In the genomic region with DNA sequence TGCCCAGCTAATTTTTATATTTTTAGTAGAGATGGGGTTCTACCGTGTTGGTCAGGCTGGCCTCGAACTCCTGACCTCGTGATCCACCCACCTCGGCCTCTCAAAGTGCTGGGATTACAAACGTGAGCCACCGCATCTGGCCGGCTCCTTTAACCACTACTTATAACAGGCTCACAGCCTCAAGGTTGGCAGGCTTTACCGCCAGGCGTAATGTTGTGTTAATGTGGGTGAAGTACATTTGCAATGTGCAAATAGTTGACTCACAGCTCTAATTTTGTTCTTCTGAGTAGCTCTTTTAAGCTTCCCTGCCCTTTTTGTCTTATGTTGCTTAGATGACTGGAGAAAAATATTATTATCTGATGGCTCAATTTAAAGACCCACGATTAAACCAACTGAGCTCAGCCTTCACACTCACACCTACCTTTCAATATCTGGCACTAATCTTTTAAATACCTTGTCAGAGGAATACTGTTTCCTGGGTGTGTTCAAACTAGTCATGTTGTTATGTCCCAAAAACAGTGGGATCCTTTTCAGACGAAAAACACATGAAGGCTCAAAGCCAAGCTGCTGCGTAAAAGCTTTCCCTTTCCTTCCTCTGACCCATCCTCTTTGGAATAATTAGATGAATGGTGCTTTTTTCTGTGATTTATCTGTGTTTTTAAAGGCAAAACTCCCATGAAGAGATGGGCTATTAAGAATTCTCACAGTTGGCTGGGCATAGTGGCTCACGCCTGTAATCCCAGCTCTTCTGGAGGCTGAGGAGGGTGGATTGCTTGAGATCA, we compare ENCODE assay signal across 1 cellular context.
TF ChIP-seq lines count a peak whose summit lies in the region.

No MANE protein-coding gene starts in this region.

TF ChIP-seq in WTC11, 78 proteins besides CTCF, POLR2A, EP300 and RAD21 (continued from another document):
- TF ChIP-seq AFF4 (CRISPR knock-in tag; IDR thresholded peaks at IDR 0.05; ENCODE audit: borderline replicate concordance) (no peak), CDX4 (CRISPR knock-in tag; IDR thresholded peaks at IDR 0.05; ENCODE audit: borderline replicate concordance) (no peak), USF2 (CRISPR knock-in tag; IDR thresholded peaks at IDR 0.05) (no peak), ZNF232 (CRISPR knock-in tag; IDR thresholded peaks at IDR 0.05) (no peak), FOXP1 (CRISPR knock-in tag; IDR thresholded peaks at IDR 0.05; ENCODE audit: borderline replicate concordance) (no peak), CBFB (CRISPR knock-in tag; IDR thresholded peaks at IDR 0.05; ENCODE audit: low read depth) (no peak), ESRRA (CRISPR knock-in tag; IDR thresholded peaks at IDR 0.05; ENCODE audit: borderline replicate concordance) (no peak)
- TF ChIP-seq, protein P1, sequence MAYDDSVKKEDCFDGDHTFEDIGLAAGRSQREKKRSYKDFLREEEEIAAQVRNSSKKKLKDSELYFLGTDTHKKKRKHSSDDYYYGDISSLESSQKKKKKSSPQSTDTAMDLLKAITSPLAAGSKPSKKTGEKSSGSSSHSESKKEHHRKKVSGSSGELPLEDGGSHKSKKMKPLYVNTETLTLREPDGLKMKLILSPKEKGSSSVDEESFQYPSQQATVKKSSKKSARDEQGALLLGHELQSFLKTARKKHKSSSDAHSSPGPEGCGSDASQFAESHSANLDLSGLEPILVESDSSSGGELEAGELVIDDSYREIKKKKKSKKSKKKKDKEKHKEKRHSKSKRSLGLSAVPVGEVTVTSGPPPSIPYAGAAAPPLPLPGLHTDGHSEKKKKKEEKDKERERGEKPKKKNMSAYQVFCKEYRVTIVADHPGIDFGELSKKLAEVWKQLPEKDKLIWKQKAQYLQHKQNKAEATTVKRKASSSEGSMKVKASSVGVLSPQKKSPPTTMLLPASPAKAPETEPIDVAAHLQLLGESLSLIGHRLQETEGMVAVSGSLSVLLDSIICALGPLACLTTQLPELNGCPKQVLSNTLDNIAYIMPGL (CRISPR knock-in tag; IDR thresholded peaks at IDR 0.05), result no peak
- TF ChIP-seq, protein P2, sequence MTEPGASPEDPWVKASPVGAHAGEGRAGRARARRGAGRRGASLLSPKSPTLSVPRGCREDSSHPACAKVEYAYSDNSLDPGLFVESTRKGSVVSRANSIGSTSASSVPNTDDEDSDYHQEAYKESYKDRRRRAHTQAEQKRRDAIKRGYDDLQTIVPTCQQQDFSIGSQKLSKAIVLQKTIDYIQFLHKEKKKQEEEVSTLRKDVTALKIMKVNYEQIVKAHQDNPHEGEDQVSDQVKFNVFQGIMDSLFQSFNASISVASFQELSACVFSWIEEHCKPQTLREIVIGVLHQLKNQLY (CRISPR knock-in tag; IDR thresholded peaks at IDR 0.05), result no peak
